Comparison of ENCODE assay signal across 9 cellular contexts in the genomic region with DNA sequence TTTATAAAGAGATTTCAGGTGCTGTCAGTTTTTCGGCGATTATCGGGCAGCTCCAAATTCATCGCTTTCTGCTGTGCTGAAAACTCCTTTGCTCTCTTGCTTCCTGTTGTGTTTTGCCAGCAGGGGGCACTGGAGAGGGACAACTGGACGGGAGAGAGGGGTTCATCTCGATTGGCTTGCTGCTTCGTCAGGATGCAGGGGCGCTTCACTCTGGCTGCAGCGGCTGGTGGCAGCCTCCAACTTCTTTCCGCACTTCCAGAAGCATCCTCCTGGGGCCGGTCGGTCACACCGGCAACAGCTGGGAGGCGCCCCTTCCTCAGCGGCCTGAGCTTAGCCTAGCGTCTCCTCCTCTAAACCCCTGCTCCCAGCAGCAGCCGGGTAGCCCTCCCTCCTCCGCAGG. TPM values are rescaled to one million over a fixed set of nuclear protein-coding genes. Genes with fewer than 3 reads are reported as not detected.
DNase-seq lines count a peak whose midpoint lies in the region; TF ChIP-seq lines count a peak whose summit lies in the region.
"Had no signal": no experiment of that assay in that cellular context is flagged by ENCODE, and none has a peak within 500 bp of the region (broad histone marks: within the 10 kb centered on the region; RNA-seq: fewer than 3 reads in every experiment).

No MANE protein-coding gene starts in this region.

- H3K27me3 ChIP-seq in NT2/D1 (ENCODE audit: insufficient read depth, insufficient read length) (no peaks in the 10 kb centered on the region), prostate gland (replicated peaks; ENCODE audit: insufficient read depth) (no peaks in the 10 kb centered on the region), tibial nerve (no peaks in the 10 kb centered on the region)

- H3K9ac ChIP-seq in NT2/D1 (ENCODE audit: insufficient read length, low read depth): no peak overlapping the region

- H3K27ac ChIP-seq in prostate gland (no peak overlapping the region), tibial nerve (peak overlapping the region in 1 of 4 donors; percentile 8)
- H3K27ac ChIP-seq: VCaP had no signal

- TF ChIP-seq EP300 in tibial nerve (IDR thresholded peaks at IDR 0.05): no peak

- no peak for DNase-seq in GM12864 (ENCODE audit: low read depth)
- peak; percentile 68 for DNase-seq in NT2/D1 (ENCODE audit: low read depth, low spot score)
- peak; percentile 52 for DNase-seq in activated gamma-delta T cell treated with anti-CD3 and anti-CD28 coated beads, Interleukin-2, amount 50 U/mL, for 16 hours (ENCODE audit: low read depth)
- peak; percentile 78 for DNase-seq in cardiac septum (ENCODE audit: low spot score)
- peak; percentile 39 for DNase-seq in prostate gland (ENCODE audit: low spot score)
- peak; percentile 48 to 76 for DNase-seq in tibial nerve (ENCODE audit: low spot score in 2 of 2)
- no peak for DNase-seq in NCI-H1694 (lab: John Stamatoyannopoulos, UW)
- no peak for DNase-seq in SIG-M5 treated with dmso at 0.1 percent for 504 hours (lab: John Stamatoyannopoulos, UW; ENCODE audit: unreplicated experiment)

- H3K9me3 ChIP-seq in NT2/D1 (ENCODE audit: insufficient read depth, low read length) (no peaks in the 10 kb centered on the region), prostate gland (no peaks in the 10 kb centered on the region), tibial nerve (no peaks in the 10 kb centered on the region)

- H3K4me1 ChIP-seq in NT2/D1 (ENCODE audit: insufficient read depth, insufficient read length) (no peaks in the 10 kb centered on the region), prostate gland (replicated peaks) (no peaks in the 10 kb centered on the region), tibial nerve (no peaks in the 10 kb centered on the region)

- no peak for TF ChIP-seq POLR2A in prostate gland (IDR thresholded peaks at IDR 0.05)
- no peak for TF ChIP-seq POLR2A in tibial nerve (IDR thresholded peaks at IDR 0.05)

- peak; percentile 62 for TF ChIP-seq CTCF in GM12864 (IDR thresholded peaks at IDR 0.05; ENCODE audit: low read depth, low read length, missing control alignments)
- peak in 3 of 4 experiments; percentile 24 to 32 (median 26) for TF ChIP-seq CTCF in prostate gland (IDR thresholded peaks at IDR 0.05)
- TF ChIP-seq CTCF in tibial nerve (IDR thresholded peaks at IDR 0.05): peak; percentile 31 to 55 (median 43)

- H3K4me3 ChIP-seq in GM12864 (ENCODE audit: low read depth, low read length): no peak overlapping the region; the same call in 1 of the 2 replicates
- no peak overlapping the region for H3K4me3 ChIP-seq in NT2/D1 (ENCODE audit: insufficient read length, low read depth)
- H3K4me3 ChIP-seq in prostate gland: no peak overlapping the region
- H3K4me3 ChIP-seq in tibial nerve: peak overlapping the region in 1 of 4 donors; percentile 34

- H3K36me3 ChIP-seq in NT2/D1 (ENCODE audit: insufficient read depth, insufficient read length, low read length) (no peaks in the 10 kb centered on the region), prostate gland (no peaks in the 10 kb centered on the region), tibial nerve (no peaks in the 10 kb centered on the region)

- WGBS in prostate gland: 31% methylated on average over 14 of the region's 18 CpGs
- 25 to 34% methylated on average over 15 to 18 of the region's 18 CpGs for WGBS in tibial nerve, 2 donors

- intact Hi-C loops in cardiac septum (cut with DNase I) (no loop called here), prostate gland (cut with DNase I) (no loop called here)

RNA-seq across cellular contexts. Expression of gene MSL3, which starts 29.5 kb away (rescaled TPM):
- 11.0 TPM for total RNA-seq in cardiac septum
- total RNA-seq in prostate gland: 10 to 100 TPM; 13.4 to 34.8 TPM
- total RNA-seq in tibial nerve: 10 to 100 TPM; 19.4 to 30.4 (median 27.3) TPM

Comparison
In these comparisons a context has a peak if more than half of its experiments do, and no peak if none do; other contexts are left out.
1. DNase-seq: peak in NT2/D1 (single experiment), activated gamma-delta T cell treated with anti-CD3 and anti-CD28 coated beads, Interleukin-2, amount 50 U/mL, for 16 hours (single experiment), cardiac septum (single experiment), prostate gland (single experiment) and tibial nerve (2 of 2); none in GM12864 (single experiment), NCI-H1694 (single experiment) and SIG-M5 treated with dmso at 0.1 percent for 504 hours (single experiment).
2. Peak in every context shown above with its lines, with median percentiles within 50 percentile points of each other: CTCF ChIP-seq.